Comparison of ENCODE assay signal across 22 cellular contexts in genomic region chr4:75089206-75089605, GRCh38.
"Had no signal": no experiment of that assay in that cellular context is flagged by ENCODE, and none has a peak within 500 bp of the region (broad histone marks: within the 10 kb centered on the region; RNA-seq: fewer than 3 reads in every experiment).

No MANE protein-coding gene starts in this region.

- H3K4me1 ChIP-seq: SJSA1 had no signal

- H3K27ac ChIP-seq: HL-60, KMS-11, SJSA1, SK-N-MC had no signal

- H3K9ac ChIP-seq: KMS-11 had no signal

- ATAC-seq: K562 had no signal

- H3K4me3 ChIP-seq: K562, SJSA1, SK-N-MC had no signal

- H3K36me3 ChIP-seq: SJSA1 had no signal

- H3K9me3 ChIP-seq: SJSA1 had no signal

- DNase-seq: Kasumi-1, MM.1S, NCI-H1092 treated with DMSO at 0.1 percent for 48 hours, NCI-H1436, NCI-H187, NCI-H2029, NCI-H2081 treated with DMSO at 0.1 percent for 48 hours, NCI-H2171, NCI-H226, NCI-H446, NCI-H510A, NCI-H524 treated with DMSO at 0.1 percent for 48 hours, NCI-H69, NCI-H774, Right ventricle myocardium superior, RPMI8226, SIG-M5 had no signal

- H3K27me3 ChIP-seq: SJSA1 had no signal

- H3K4me2 ChIP-seq: KMS-11 had no signal
